In the genomic region with DNA sequence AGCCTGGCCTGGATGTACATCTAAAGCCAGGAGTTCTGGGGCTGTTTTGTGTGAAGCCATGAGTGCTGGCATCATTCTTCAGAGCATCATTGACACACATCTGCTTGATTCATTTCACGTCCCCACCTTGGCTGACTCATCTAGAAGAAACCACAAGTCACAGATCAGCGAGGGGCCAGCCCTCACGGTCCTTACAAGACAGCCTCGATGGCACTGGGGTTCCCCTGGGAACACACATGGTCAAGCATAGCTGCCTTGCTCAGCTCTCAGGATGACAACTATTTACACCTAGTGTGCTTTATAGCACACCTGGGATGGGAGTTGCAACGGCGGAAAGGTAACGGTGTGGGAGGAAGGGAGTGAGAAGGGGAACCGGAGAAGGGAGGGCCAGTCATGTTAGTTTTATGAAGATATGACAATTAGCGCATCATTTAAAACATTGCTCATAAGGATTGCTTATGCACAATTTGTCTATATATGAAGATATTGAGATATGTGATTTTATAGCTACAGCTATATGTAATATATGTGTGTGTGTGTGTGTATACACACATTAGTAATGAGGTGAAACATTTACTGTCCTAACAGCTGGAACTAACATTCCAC, we compare ENCODE assay signal across 10 cellular contexts.
DNase-seq lines count a peak whose midpoint lies in the region; ATAC-seq and TF ChIP-seq lines count a peak whose summit lies in the region.
"Had no signal": no experiment of that assay in that cellular context is flagged by ENCODE, and none has a peak within 500 bp of the region (broad histone marks: within the 10 kb centered on the region; RNA-seq: fewer than 3 reads in every experiment).

No MANE protein-coding gene starts in this region.

- H3K9me3 Mint-ChIP-seq in stimulated activated memory B cell treated with anti-CD40 and anti-IgM and Interleukin-4, amounts not matched to agents 10 μg/mL and 1 μg/mL and 100 μg/mL, for 72 hours, result no peaks in the 10 kb centered on the region

- no peaks in the 10 kb centered on the region for H3K4me1 ChIP-seq in upper lobe of left lung
- H3K4me1 ChIP-seq: body of pancreas had no signal

- H3K4me3 Mint-ChIP-seq in stimulated activated memory B cell treated with anti-CD40 and anti-IgM and Interleukin-4, amounts not matched to agents 10 μg/mL and 1 μg/mL and 100 μg/mL, for 72 hours, result no peak overlapping the region

- H3K27ac ChIP-seq in upper lobe of left lung, result no peak overlapping the region
- H3K27ac ChIP-seq: body of pancreas had no signal

- TF ChIP-seq CTCF in upper lobe of left lung (IDR thresholded peaks at IDR 0.05), result no peak

- 70 to 85% methylated on average over 9 of the region's 9 CpGs for WGBS in upper lobe of left lung, 2 donors

- no peak for TF ChIP-seq EP300 in upper lobe of left lung (IDR thresholded peaks at IDR 0.05)

- no peak for TF ChIP-seq POLR2A in upper lobe of left lung (IDR thresholded peaks at IDR 0.05)

- H3K4me1 Mint-ChIP-seq in stimulated activated memory B cell treated with anti-CD40 and anti-IgM and Interleukin-4, amounts not matched to agents 10 μg/mL and 1 μg/mL and 100 μg/mL, for 72 hours, result peaks cover 40% of the 10 kb centered on the region

- peak overlapping the region; percentile 8 for H3K27ac Mint-ChIP-seq in stimulated activated memory B cell treated with anti-CD40 and anti-IgM and Interleukin-4, amounts not matched to agents 10 μg/mL and 1 μg/mL and 100 μg/mL, for 72 hours

- DNase-seq in activated CD4-positive, alpha-beta T cell treated with anti-CD3 and anti-CD28 coated beads for 48 hours, result peak; percentile 77
- DNase-seq in activated CD4-positive, alpha-beta T cell treated with anti-CD3 and anti-CD28 coated beads, Interleukin-2, amount 50 U/mL, for 1 hour, result no peak
- peak in 2 of 3 experiments; percentile 40 to 44 for DNase-seq in activated CD8-positive, alpha-beta memory T cell treated with anti-CD3 and anti-CD28 coated beads for 48 hours (ENCODE audit: low read depth in 2 of 3, low spot score in 2 of 3)
- DNase-seq in EL (no peak), NCI-H345 (lab: John Stamatoyannopoulos, UW) (no peak), upper lobe of left lung (no peak)
- DNase-seq: body of pancreas had no signal

- H3K9me3 ChIP-seq in upper lobe of left lung, result peaks cover 0 to 12% (median 2%) of the 10 kb centered on the region in 4 donors
- H3K9me3 ChIP-seq: body of pancreas had no signal

- H3K4me3 ChIP-seq in upper lobe of left lung, result no peak overlapping the region
- H3K4me3 ChIP-seq: body of pancreas had no signal

- peak; percentile 77 for ATAC-seq in HG02943 (IDR thresholded peaks at IDR 0.05; ENCODE audit: low read depth, unreplicated experiment)
- ATAC-seq in stimulated activated memory B cell treated with anti-CD40 and anti-IgM and Interleukin-4, amounts not matched to agents 10 μg/mL and 1 μg/mL and 100 μg/mL, for 72 hours, result peak; percentile 97
- ATAC-seq in upper lobe of left lung (ENCODE audit: low FRiP score in 2 of 2), result no peak
- ATAC-seq: body of pancreas, Panc1 had no signal

- H3K36me3 ChIP-seq in upper lobe of left lung, result no peaks in the 10 kb centered on the region

- H3K27me3 Mint-ChIP-seq in stimulated activated memory B cell treated with anti-CD40 and anti-IgM and Interleukin-4, amounts not matched to agents 10 μg/mL and 1 μg/mL and 100 μg/mL, for 72 hours, result peaks cover 24% of the 10 kb centered on the region

- no peaks in the 10 kb centered on the region for H3K27me3 ChIP-seq in upper lobe of left lung
- H3K27me3 ChIP-seq: body of pancreas had no signal

- H3K36me3 Mint-ChIP-seq in stimulated activated memory B cell treated with anti-CD40 and anti-IgM and Interleukin-4, amounts not matched to agents 10 μg/mL and 1 μg/mL and 100 μg/mL, for 72 hours, result no peaks in the 10 kb centered on the region

Comparison
In these comparisons a context has a peak if more than half of its experiments do, and no peak if none do; other contexts are left out.
1. DNase-seq: peak in activated CD4-positive, alpha-beta T cell treated with anti-CD3 and anti-CD28 coated beads for 48 hours (single experiment) and activated CD8-positive, alpha-beta memory T cell treated with anti-CD3 and anti-CD28 coated beads for 48 hours (2 of 3); none in activated CD4-positive, alpha-beta T cell treated with anti-CD3 and anti-CD28 coated beads, Interleukin-2, amount 50 U/mL, for 1 hour (single experiment), EL (single experiment), NCI-H345 (single experiment) and upper lobe of left lung (0 of 2).
2. ATAC-seq: peak in HG02943 (single experiment) and stimulated activated memory B cell treated with anti-CD40 and anti-IgM and Interleukin-4, amounts not matched to agents 10 μg/mL and 1 μg/mL and 100 μg/mL, for 72 hours (single experiment); none in upper lobe of left lung (0 of 2).